In the genomic region with DNA sequence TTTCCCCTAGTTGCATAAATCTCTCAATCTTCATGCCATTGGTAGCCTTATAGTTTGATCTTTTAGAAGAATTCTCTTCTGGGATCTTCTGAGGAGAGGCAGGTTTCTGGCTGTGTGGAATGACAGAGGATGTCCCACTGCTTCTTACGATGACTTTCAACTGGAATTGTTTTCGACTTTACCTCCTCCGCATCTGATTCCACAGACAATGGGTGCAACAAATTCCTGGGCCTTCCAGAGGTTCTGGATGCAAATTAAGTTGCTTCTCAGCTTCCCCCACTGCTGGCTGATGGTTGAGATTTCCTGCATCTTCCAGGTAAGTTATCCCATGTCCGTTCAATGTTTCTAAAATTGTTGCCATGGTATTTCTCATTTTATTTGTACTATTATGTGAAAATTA, we compare ENCODE assay signal across 1 cellular context.
TF ChIP-seq lines count a peak whose summit lies in the region.

No MANE protein-coding gene starts in this region.

TF ChIP-seq in IMR-90, 13 proteins besides CTCF, POLR2A, EP300 and RAD21 (continued from another document):
- TF ChIP-seq MAZ (IDR thresholded peaks at IDR 0.05; ENCODE audit: borderline replicate concordance, low read depth, low read length): no peak
- TF ChIP-seq BHLHE40 (IDR thresholded peaks at IDR 0.05; ENCODE audit: low read depth, low read length): no peak
- TF ChIP-seq NFE2L2 (IDR thresholded peaks at IDR 0.05; ENCODE audit: low read depth, low read length): no peak
- no peak for TF ChIP-seq RCOR1 (IDR thresholded peaks at IDR 0.05; ENCODE audit: insufficient replicate concordance, low read length)
- TF ChIP-seq RFX5 (IDR thresholded peaks at IDR 0.05; ENCODE audit: low read depth, low read length): no peak
- TF ChIP-seq MXI1 (IDR thresholded peaks at IDR 0.05; ENCODE audit: borderline replicate concordance, low read depth, low read length): no peak
- TF ChIP-seq, protein P1, sequence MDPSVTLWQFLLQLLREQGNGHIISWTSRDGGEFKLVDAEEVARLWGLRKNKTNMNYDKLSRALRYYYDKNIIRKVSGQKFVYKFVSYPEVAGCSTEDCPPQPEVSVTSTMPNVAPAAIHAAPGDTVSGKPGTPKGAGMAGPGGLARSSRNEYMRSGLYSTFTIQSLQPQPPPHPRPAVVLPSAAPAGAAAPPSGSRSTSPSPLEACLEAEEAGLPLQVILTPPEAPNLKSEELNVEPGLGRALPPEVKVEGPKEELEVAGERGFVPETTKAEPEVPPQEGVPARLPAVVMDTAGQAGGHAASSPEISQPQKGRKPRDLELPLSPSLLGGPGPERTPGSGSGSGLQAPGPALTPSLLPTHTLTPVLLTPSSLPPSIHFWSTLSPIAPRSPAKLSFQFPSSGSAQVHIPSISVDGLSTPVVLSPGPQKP (IDR thresholded peaks at IDR 0.05; ENCODE audit: borderline replicate concordance, low read depth, low read length): no peak
- TF ChIP-seq FOS (IDR thresholded peaks at IDR 0.05; ENCODE audit: low read depth, low read length): no peak
- TF ChIP-seq CHD1 (IDR thresholded peaks at IDR 0.05; ENCODE audit: low read depth, low read length): no peak
- no peak for TF ChIP-seq CEBPB (IDR thresholded peaks at IDR 0.05; ENCODE audit: low read depth, low read length)
- TF ChIP-seq, protein P2, sequence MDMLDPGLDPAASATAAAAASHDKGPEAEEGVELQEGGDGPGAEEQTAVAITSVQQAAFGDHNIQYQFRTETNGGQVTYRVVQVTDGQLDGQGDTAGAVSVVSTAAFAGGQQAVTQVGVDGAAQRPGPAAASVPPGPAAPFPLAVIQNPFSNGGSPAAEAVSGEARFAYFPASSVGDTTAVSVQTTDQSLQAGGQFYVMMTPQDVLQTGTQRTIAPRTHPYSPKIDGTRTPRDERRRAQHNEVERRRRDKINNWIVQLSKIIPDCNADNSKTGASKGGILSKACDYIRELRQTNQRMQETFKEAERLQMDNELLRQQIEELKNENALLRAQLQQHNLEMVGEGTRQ (IDR thresholded peaks at IDR 0.05; ENCODE audit: low read depth, low read length): no peak
- no peak for TF ChIP-seq SMC3 (IDR thresholded peaks at IDR 0.05; ENCODE audit: low read depth, low read length)
